Comparison of ENCODE assay signal across 8 cellular contexts in the genomic region with DNA sequence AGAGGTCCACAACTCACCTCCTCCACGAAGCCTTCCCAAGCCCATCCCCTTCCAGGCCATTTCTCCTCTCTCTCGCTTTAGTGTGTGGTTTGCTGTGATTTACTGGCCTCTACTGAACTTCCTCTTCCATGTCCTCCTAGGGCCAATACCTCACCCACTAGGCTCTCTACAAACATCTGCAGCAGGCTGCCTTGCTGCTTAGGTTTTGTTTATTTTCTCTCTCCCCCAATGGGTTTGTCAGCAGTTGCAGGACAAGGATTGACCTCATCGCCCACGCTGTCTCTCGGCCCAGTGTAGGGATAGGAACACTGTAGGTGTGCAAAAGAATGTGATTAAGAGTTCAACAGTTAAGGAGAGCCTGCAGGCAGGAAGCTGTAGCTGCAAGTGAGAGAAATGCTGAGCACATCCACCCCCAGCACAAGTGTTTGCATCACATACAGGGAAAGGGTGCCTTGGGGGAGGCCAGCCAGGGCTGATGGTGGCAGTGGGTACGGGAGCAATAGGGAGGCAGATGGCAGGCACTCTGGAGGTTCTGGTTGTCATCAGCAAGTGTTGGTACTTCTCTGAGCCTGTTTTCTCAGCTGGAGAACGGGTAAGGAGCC. TPM values are rescaled to one million over a fixed set of nuclear protein-coding genes. Genes with fewer than 3 reads are reported as not detected.
DNase-seq lines count a peak whose midpoint lies in the region; ATAC-seq and TF ChIP-seq lines count a peak whose summit lies in the region.

No MANE protein-coding gene starts in this region.

- H3K79me2 ChIP-seq in OCI-LY7 (ENCODE audit: insufficient read depth, low read depth, low read length): no peaks in the 10 kb centered on the region

- H3K4me3 ChIP-seq in OCI-LY7 (ENCODE audit: low read depth, low read length, poor library complexity, severe bottlenecking) (no peak overlapping the region), psoas muscle (no peak overlapping the region)

- intact Hi-C loops in OCI-LY7 (cut with micrococcal nuclease; ENCODE audit: unreplicated experiment): no loop called here
- intact Hi-C loops in psoas muscle (cut with DNase I): loop anchor here in 1 of 2 donors (5.0 kb wide), 1 partner anchor 64 kb away; no protein-coding TSS in a partner anchor

- peak overlapping the region; percentile 75 to 79 for H3K4me3 Mint-ChIP-seq in effector memory CD8-positive, alpha-beta T cell

- BruUV-seq in OCI-LY7 (replicated peaks; lab: Mats Ljungman, UMichigan): no TSS peak

- no peaks in the 10 kb centered on the region; the same call in 1 of the 2 replicates for H3K9me3 ChIP-seq in OCI-LY7 (ENCODE audit: low read length)
- H3K9me3 ChIP-seq in psoas muscle: no peaks in the 10 kb centered on the region

- no peaks in the 10 kb centered on the region for H3K27me3 ChIP-seq in psoas muscle (ENCODE audit: insufficient read depth in 3 of 3, low read length in 2 of 3)

- no peak for ATAC-seq in effector memory CD8-positive, alpha-beta T cell (replicated peaks)
- ATAC-seq in psoas muscle (no peak), GM19467 (IDR thresholded peaks at IDR 0.05; ENCODE audit: unreplicated experiment) (no peak)

- no peak overlapping the region for H3K27ac Mint-ChIP-seq in effector memory CD8-positive, alpha-beta T cell

- DNase-seq in EH (ENCODE audit: low read depth) (peak; percentile 79), OCI-LY7 (ENCODE audit: low spot score) (peak; percentile 20), nucleus accumbens (lab: John Stamatoyannopoulos, UW) (peak in 34 of 56 donors; percentile 8 to 79 (median 28)), psoas muscle (no peak), NCI-H526 treated with DMSO at 0.1 percent for 48 hours (lab: John Stamatoyannopoulos, UW) (no peak), retina (no peak)
- no peak for DNase-seq in effector memory CD8-positive, alpha-beta T cell

- H3K27me3 Mint-ChIP-seq in effector memory CD8-positive, alpha-beta T cell: no peaks in the 10 kb centered on the region

- no peak for TF ChIP-seq CTCF in OCI-LY7 (conservative IDR thresholded peaks at IDR 0.05; ENCODE audit: low read length)
- TF ChIP-seq CTCF in psoas muscle (IDR thresholded peaks at IDR 0.05): no peak

- CTCF ChIA-PET in OCI-LY7 (lab: Charles Lee; ENCODE audit: unreplicated experiment): no interaction called here

- H3K27ac ChIP-seq in OCI-LY7 (ENCODE audit: low read depth, low read length, poor library complexity, severe bottlenecking) (no peak overlapping the region), psoas muscle (no peak overlapping the region)

- no peak overlapping the region for H2AFZ ChIP-seq in OCI-LY7 (ENCODE audit: low read length)

- no peaks in the 10 kb centered on the region for H3K9me3 Mint-ChIP-seq in effector memory CD8-positive, alpha-beta T cell

- POLR2A ChIA-PET in OCI-LY7 (lab: Charles Lee): no interaction called here

- H3K36me3 Mint-ChIP-seq in effector memory CD8-positive, alpha-beta T cell (ENCODE audit: insufficient read depth): peaks cover 8% of the 10 kb centered on the region

- H3K9me2 ChIP-seq in OCI-LY7 (ENCODE audit: insufficient read depth, low read length): no peaks in the 10 kb centered on the region

- H4K20me1 ChIP-seq in OCI-LY7 (ENCODE audit: insufficient read depth, low read length): no peaks in the 10 kb centered on the region

- H3K4me1 ChIP-seq in OCI-LY7 (ENCODE audit: insufficient read depth, low read length, poor library complexity, severe bottlenecking) (peaks cover 13% of the 10 kb centered on the region), psoas muscle (peaks cover 8% of the 10 kb centered on the region)

- no peaks in the 10 kb centered on the region for H3K36me3 ChIP-seq in OCI-LY7 (ENCODE audit: insufficient read depth, low read length)
- peaks cover 0 to 9% of the 10 kb centered on the region in 2 donors for H3K36me3 ChIP-seq in psoas muscle (ENCODE audit: insufficient read depth in 1 of 2, low read depth in 1 of 2)

- no peak overlapping the region for H3K4me2 ChIP-seq in OCI-LY7 (ENCODE audit: low read length)

- WGBS in psoas muscle, 3 donors: 80 to 82% (median 81%) methylated on average over 7 of the region's 7 CpGs

- peaks cover 9 to 14% of the 10 kb centered on the region in 2 donors for H3K4me1 Mint-ChIP-seq in effector memory CD8-positive, alpha-beta T cell (ENCODE audit: low read depth in 2 of 2)

RNA-seq across cellular contexts. Expression of gene PC, which starts 1.4 kb away (rescaled TPM):
- total RNA-seq in OCI-LY7 (2014; rRNA removed; shearing (Covaris generic)): 10.4 and 10.5 TPM in 2 replicates
- 12.7 and 17.0 TPM in 2 replicates for total RNA-seq in OCI-LY7 (2022)
- total RNA-seq in psoas muscle: 10 to 100 TPM; 16.7 to 33.0 (median 25.3) TPM
- polyA plus RNA-seq in psoas muscle: 10 to 100 TPM; 11.1 to 48.8 (median 18.3) TPM

RNA-seq across cellular contexts. Expression of gene C11orf86, which starts 18.3 kb away (rescaled TPM):
- total RNA-seq in OCI-LY7 (2014; rRNA removed; shearing (Covaris generic)): not detected in 2 replicates
- total RNA-seq in OCI-LY7 (2022) (not detected in 2 replicates), psoas muscle (not detected)
- polyA plus RNA-seq in psoas muscle: under 1 TPM in 2 of 3 donors, not detected in 1; 0.04 to 0.10 TPM

Comparison
In these comparisons a context has a peak if more than half of its experiments do, and no peak if none do; other contexts are left out.
1. DNase-seq: peak in EH (single experiment), OCI-LY7 (single experiment) and nucleus accumbens (34 of 56); none in effector memory CD8-positive, alpha-beta T cell (0 of 3), psoas muscle (0 of 2), NCI-H526 treated with DMSO at 0.1 percent for 48 hours (single experiment) and retina (single experiment).